In genomic region chr3:71016141-71016845, GRCh38 we compare ENCODE assay signal across 19 cellular contexts.
DNase-seq lines count a peak whose midpoint lies in the region; ATAC-seq, FAIRE-seq and TF ChIP-seq lines count a peak whose summit lies in the region.
"Had no signal": no experiment of that assay in that cellular context is flagged by ENCODE, and none has a peak within 500 bp of the region (broad histone marks: within the 10 kb centered on the region; RNA-seq: fewer than 3 reads in every experiment).

No MANE protein-coding gene starts in this region.

- H4K8ac ChIP-seq in neuronal stem cell (ENCODE audit: low read depth, low read length): no peak overlapping the region

- no peak overlapping the region for H4K91ac ChIP-seq in neuronal stem cell (ENCODE audit: low read depth, low read length, poor library complexity)

- peaks cover 31% of the 10 kb centered on the region for H3K79me2 ChIP-seq in MM.1S (ENCODE audit: low read length)

- peak overlapping the region; percentile 37 to 42 for H3K27ac ChIP-seq in coronary artery
- no peak overlapping the region for H3K27ac ChIP-seq in small intestine (ENCODE audit: low read depth in 1 of 2, low read length in 1 of 2)
- H3K27ac ChIP-seq in MM.1S (ENCODE audit: low read length): no peak overlapping the region
- no peak overlapping the region for H3K27ac ChIP-seq in neuronal stem cell (replicated peaks; ENCODE audit: low read length)
- H3K27ac ChIP-seq: neutrophil had no signal

- H3K9me3 ChIP-seq in mucosa of descending colon: no peaks in the 10 kb centered on the region
- no peaks in the 10 kb centered on the region for H3K9me3 ChIP-seq in small intestine (ENCODE audit: control insufficient read depth, low read depth)
- H3K9me3 ChIP-seq in MM.1S (replicated peaks; ENCODE audit: insufficient read depth, low read length): no peaks in the 10 kb centered on the region
- no peaks in the 10 kb centered on the region for H3K9me3 ChIP-seq in neuronal stem cell (replicated peaks in 1 of 2; ENCODE audit: control insufficient read depth in 2 of 2, insufficient read depth in 1 of 2, low read depth in 1 of 2, low read length in 2 of 2)
- H3K9me3 ChIP-seq: neutrophil had no signal

- ATAC-seq in natural killer cell (no peak), mucosa of descending colon (peak; percentile 27)
- no peak for ATAC-seq in natural killer cell treated with Interleukin-12 subunit alpha and Interleukin-12 subunit beta and Interleukin-15 and Interleukin-18, amount 100 ng/mL, for 72 hours

- FAIRE-seq in small intestine (lab: Jason Lieb, UNC): no peak
- FAIRE-seq: keratinocyte had no signal

- no peak overlapping the region for H2BK15ac ChIP-seq in neuronal stem cell (ENCODE audit: low read length)

- 64 to 72% (median 70%) methylated on average over 10 of the region's 10 CpGs for WGBS in small intestine, 3 donors
- no CpG with 5 or more reads among the region's 10 CpGs for WGBS in neuronal stem cell (ENCODE audit: extremely low coverage in 2 of 2, insufficient read length in 2 of 2, insufficient replicate concordance in 1 of 2), 2 donors

- no peak overlapping the region for H2BK120ac ChIP-seq in neuronal stem cell (ENCODE audit: low read depth, low read length)

- no peak overlapping the region for H2BK5ac ChIP-seq in neuronal stem cell (ENCODE audit: low read length)

- peaks cover 6% of the 10 kb centered on the region for H3K36me3 Mint-ChIP-seq in natural killer cell
- peaks cover 12% of the 10 kb centered on the region for H3K36me3 Mint-ChIP-seq in natural killer cell treated with Interleukin-12 subunit alpha and Interleukin-12 subunit beta and Interleukin-15 and Interleukin-18, amount 100 ng/mL, for 72 hours

- H3F3A ChIP-seq in MM.1S (ENCODE audit: insufficient read depth, low read length): peaks cover 11% of the 10 kb centered on the region

- H3K9ac ChIP-seq in MM.1S (ENCODE audit: low read length) (no peak overlapping the region), neuronal stem cell (ENCODE audit: low read depth, low read length, poor library complexity) (no peak overlapping the region)

- H3K18ac ChIP-seq in neuronal stem cell (ENCODE audit: low read length): no peak overlapping the region

- peak overlapping the region; percentile 41 to 69 for H3K27ac Mint-ChIP-seq in natural killer cell
- H3K27ac Mint-ChIP-seq in natural killer cell treated with Interleukin-12 subunit alpha and Interleukin-12 subunit beta and Interleukin-15 and Interleukin-18, amount 100 ng/mL, for 72 hours: peak overlapping the region in 1 of 2 donors; percentile 51
- H3K27ac Mint-ChIP-seq: dendritic cell treated with granulocyte-macrophage colony-stimulating factor and Interleukin-4, amounts not matched to agents 40 ng/mL and 50 ng/mL, for 4 days had no signal

- intact Hi-C loops in natural killer cell (cut with micrococcal nuclease) (no loop called here), mucosa of descending colon (cut with DNase I, micrococcal nuclease) (no loop called here)

- H3K36me3 ChIP-seq in mucosa of descending colon (ENCODE audit: low read depth): no peaks in the 10 kb centered on the region
- H3K36me3 ChIP-seq in small intestine (ENCODE audit: control insufficient read depth in 2 of 2, insufficient read depth in 2 of 2, low read length in 2 of 2): no peaks in the 10 kb centered on the region
- peaks cover 4% of the 10 kb centered on the region; the same call in 1 of the 2 replicates for H3K36me3 ChIP-seq in MM.1S (replicated peaks; ENCODE audit: insufficient read depth, low read length)
- H3K36me3 ChIP-seq in neuronal stem cell (replicated peaks in 1 of 2; ENCODE audit: control insufficient read depth in 2 of 2, insufficient read depth in 2 of 2, low read length in 2 of 2): peaks cover 0 to 18% of the 10 kb centered on the region in 2 donors

- TF ChIP-seq CTCF in natural killer cell (IDR thresholded peaks at IDR 0.05) (no peak), coronary artery (IDR thresholded peaks at IDR 0.05) (no peak), mucosa of descending colon (IDR thresholded peaks at IDR 0.05) (no peak), MM.1S (IDR thresholded peaks at IDR 0.05; ENCODE audit: low read length) (no peak)

- no peaks in the 10 kb centered on the region for H3K79me1 ChIP-seq in neuronal stem cell (ENCODE audit: low read depth, low read length)

- H3K4me1 Mint-ChIP-seq in natural killer cell: peaks cover 43 to 44% of the 10 kb centered on the region in 2 donors
- peaks cover 14 to 19% of the 10 kb centered on the region in 2 donors for H3K4me1 Mint-ChIP-seq in natural killer cell treated with Interleukin-12 subunit alpha and Interleukin-12 subunit beta and Interleukin-15 and Interleukin-18, amount 100 ng/mL, for 72 hours (ENCODE audit: low read depth in 2 of 2)

- no peak for DNase-seq in natural killer cell
- DNase-seq in natural killer cell treated with Interleukin-12 subunit alpha and Interleukin-12 subunit beta and Interleukin-15 and Interleukin-18, amount 100 ng/mL, for 72 hours (ENCODE audit: low spot score): no peak
- DNase-seq in coronary artery (ENCODE audit: low spot score): no peak
- no peak for DNase-seq in mucosa of descending colon
- DNase-seq in small intestine: no peak
- no peak for DNase-seq in stimulated activated CD4-positive, alpha-beta T cell treated with anti-CD3 and anti-CD28 coated beads, Interleukin-15, amount 100 ng/mL, for 24 hours
- DNase-seq in MM.1S: no peak
- no peak for DNase-seq in neuronal stem cell (ENCODE audit: low spot score)
- DNase-seq: activated naive CD4-positive, alpha-beta T cell treated with anti-CD3 and anti-CD28 coated beads, Interleukin-2, amount 50 U/mL, for 16 hours; AML-193; DMS79 treated with DMSO at 0.1 percent for 48 hours; KBM-7; NCI-H146; NCI-H524 treated with DMSO at 0.1 percent for 48 hours; RPMI8226; T1000 had no signal

- no peak overlapping the region for H3K4me2 ChIP-seq in MM.1S (ENCODE audit: low read depth, low read length)
- no peak overlapping the region for H3K4me2 ChIP-seq in neuronal stem cell (ENCODE audit: insufficient read depth, low read length, poor library complexity, severe bottlenecking)

- no peak overlapping the region for H2AK5ac ChIP-seq in neuronal stem cell (ENCODE audit: low read depth, low read length)

- no peaks in the 10 kb centered on the region for H3K9me3 Mint-ChIP-seq in natural killer cell
- H3K9me3 Mint-ChIP-seq in natural killer cell treated with Interleukin-12 subunit alpha and Interleukin-12 subunit beta and Interleukin-15 and Interleukin-18, amount 100 ng/mL, for 72 hours: no peaks in the 10 kb centered on the region
- H3K9me3 Mint-ChIP-seq: dendritic cell treated with granulocyte-macrophage colony-stimulating factor and Interleukin-4, amounts not matched to agents 40 ng/mL and 50 ng/mL, for 4 days had no signal

- no peaks in the 10 kb centered on the region for H4K20me1 ChIP-seq in MM.1S (ENCODE audit: insufficient read depth, low read length)

- H3K4me1 ChIP-seq in mucosa of descending colon (ENCODE audit: low read depth) (peaks cover under 1% of the 10 kb centered on the region), small intestine (ENCODE audit: control insufficient read depth in 2 of 2, insufficient read depth in 1 of 2, low read depth in 1 of 2, low read length in 1 of 2) (peaks cover 0 to 1% of the 10 kb centered on the region in 2 donors), MM.1S (ENCODE audit: low read length) (peaks cover 20% of the 10 kb centered on the region), neuronal stem cell (ENCODE audit: control insufficient read depth in 2 of 2, insufficient read depth in 1 of 2, low read depth in 1 of 2, low read length in 2 of 2) (no peaks in the 10 kb centered on the region)

- H3K27me3 Mint-ChIP-seq in natural killer cell (ENCODE audit: low read depth in 2 of 2): no peaks in the 10 kb centered on the region
- H3K27me3 Mint-ChIP-seq in natural killer cell treated with Interleukin-12 subunit alpha and Interleukin-12 subunit beta and Interleukin-15 and Interleukin-18, amount 100 ng/mL, for 72 hours: no peaks in the 10 kb centered on the region
- H3K27me3 Mint-ChIP-seq: dendritic cell treated with granulocyte-macrophage colony-stimulating factor and Interleukin-4, amounts not matched to agents 40 ng/mL and 50 ng/mL, for 4 days had no signal

- no peaks in the 10 kb centered on the region for H3K27me3 ChIP-seq in small intestine (ENCODE audit: control insufficient read depth in 2 of 2, insufficient read depth in 2 of 2, low read length in 2 of 2)
- H3K27me3 ChIP-seq in MM.1S (replicated peaks; ENCODE audit: insufficient read depth, low read length): no peaks in the 10 kb centered on the region
- H3K27me3 ChIP-seq in neuronal stem cell (ENCODE audit: control insufficient read depth in 3 of 3, insufficient read depth in 3 of 3, low read depth in 1 of 3, low read length in 3 of 3): no peaks in the 10 kb centered on the region
- H3K27me3 ChIP-seq: neutrophil had no signal

- no peak overlapping the region for H2BK12ac ChIP-seq in neuronal stem cell (ENCODE audit: low read length)

- H3K4me3 Mint-ChIP-seq in natural killer cell: no peak overlapping the region
- no peak overlapping the region for H3K4me3 Mint-ChIP-seq in natural killer cell treated with Interleukin-12 subunit alpha and Interleukin-12 subunit beta and Interleukin-15 and Interleukin-18, amount 100 ng/mL, for 72 hours
- H3K4me3 Mint-ChIP-seq: dendritic cell treated with granulocyte-macrophage colony-stimulating factor and Interleukin-4, amounts not matched to agents 40 ng/mL and 50 ng/mL, for 4 days had no signal

- no peak overlapping the region for H3K14ac ChIP-seq in neuronal stem cell (ENCODE audit: low read length)

- peak overlapping the region; percentile 27 for H3K4me3 ChIP-seq in coronary artery
- no peak overlapping the region for H3K4me3 ChIP-seq in mucosa of descending colon
- no peak overlapping the region for H3K4me3 ChIP-seq in small intestine (ENCODE audit: low read depth in 1 of 2, low read length in 2 of 2)
- H3K4me3 ChIP-seq in MM.1S (ENCODE audit: low read length): no peak overlapping the region
- H3K4me3 ChIP-seq in neuronal stem cell (ENCODE audit: low read length in 2 of 2): no peak overlapping the region

- no peak overlapping the region for H3K23ac ChIP-seq in neuronal stem cell (ENCODE audit: low read depth, low read length, poor library complexity)

- H3K9me2 ChIP-seq in MM.1S (replicated peaks; ENCODE audit: insufficient read depth, low read length): no peaks in the 10 kb centered on the region

- H2AFZ ChIP-seq in MM.1S (ENCODE audit: low read length) (no peak overlapping the region), neuronal stem cell (ENCODE audit: low read length) (no peak overlapping the region)

- H3K4ac ChIP-seq in neuronal stem cell (ENCODE audit: low read length): no peak overlapping the region

Comparison
In these comparisons a context has a peak if more than half of its experiments do, and no peak if none do; other contexts are left out.
1. H3K27ac ChIP-seq: peak in coronary artery (2 of 2); none in small intestine (0 of 2), MM.1S (single experiment) and neuronal stem cell (single experiment).